ENCODE assay signal across 29 cellular contexts in genomic region chr11:130779943-130780342, GRCh38.
"Had no signal": no experiment of that assay in that cellular context is flagged by ENCODE, and none has a peak within 500 bp of the region (broad histone marks: within the 10 kb centered on the region; RNA-seq: fewer than 3 reads in every experiment).

No MANE protein-coding gene starts in this region.

- H3K27ac ChIP-seq: epithelial cell of prostate, lower lobe of right lung, parathyroid adenoma, right lobe of liver, suprapubic skin, transverse colon had no signal

- FAIRE-seq: small intestine had no signal

- H3K4me3 ChIP-seq: dorsolateral prefrontal cortex, lower lobe of right lung, mucosa of descending colon, right lobe of liver, suprapubic skin, transverse colon had no signal

- H3K4me3 Mint-ChIP-seq: endodermal cell; immature natural killer cell; naive B cell; nephron progenitor cell; stimulated activated naive B cell treated with anti-CD40 and anti-IgM and Interleukin-4, amounts not matched to agents 10 μg/mL and 1 μg/mL and 100 μg/mL, for 72 hours; stimulated activated naive CD8-positive, alpha-beta T cell treated with anti-CD3 and anti-CD28 coated beads, Interleukin-15, Interleukin-2, amounts not matched to agents 100 ng/mL and 50 ng/mL, for 24 hours had no signal

- H3K36me3 Mint-ChIP-seq: immature natural killer cell; naive B cell; stimulated activated naive B cell treated with anti-CD40 and anti-IgM and Interleukin-4, amounts not matched to agents 10 μg/mL and 1 μg/mL and 100 μg/mL, for 72 hours had no signal

- H2AFZ ChIP-seq: parathyroid adenoma had no signal

- H3K9me3 Mint-ChIP-seq: endodermal cell; immature natural killer cell; stimulated activated naive CD8-positive, alpha-beta T cell treated with anti-CD3 and anti-CD28 coated beads, Interleukin-15, Interleukin-2, amounts not matched to agents 100 ng/mL and 50 ng/mL, for 24 hours had no signal

- DNase-seq: caudate nucleus; cerebellar nuclear complex; dorsolateral prefrontal cortex; effector CD8-positive, alpha-beta T cell; endodermal cell; foreskin keratinocyte; hypothalamus; immature natural killer cell; islet precursor cell; kidney glomerular epithelial cell; left colon; left ventricle myocardium superior; lower lobe of right lung; mucosa of descending colon; naive B cell; nephron progenitor cell; occipital lobe; right lobe of liver; small intestine; stimulated activated CD4-positive, alpha-beta T cell treated with anti-CD3 and anti-CD28 coated beads, Interleukin-15, amount 100 ng/mL, for 24 hours; stimulated activated CD4-positive, alpha-beta T cell treated with anti-CD3 and anti-CD28 coated beads, Interleukin-2, amount 100 ng/mL, for 48 hours; stimulated activated naive B cell treated with anti-CD40 and anti-IgM and Interleukin-4, amounts not matched to agents 10 μg/mL and 1 μg/mL and 100 μg/mL, for 72 hours; transverse colon had no signal

- H3K27ac Mint-ChIP-seq: endodermal cell; immature natural killer cell; naive B cell; nephron progenitor cell; progenitor cell of endocrine pancreas; stimulated activated naive B cell treated with anti-CD40 and anti-IgM and Interleukin-4, amounts not matched to agents 10 μg/mL and 1 μg/mL and 100 μg/mL, for 72 hours; stimulated activated naive CD8-positive, alpha-beta T cell treated with anti-CD3 and anti-CD28 coated beads, Interleukin-15, Interleukin-2, amounts not matched to agents 100 ng/mL and 50 ng/mL, for 24 hours had no signal

- H3K27me3 ChIP-seq: foreskin keratinocyte, right lobe of liver, suprapubic skin, transverse colon had no signal

- H3K9me3 ChIP-seq: lower lobe of right lung, mucosa of descending colon, right lobe of liver, suprapubic skin, transverse colon had no signal

- H3K79me2 ChIP-seq: parathyroid adenoma had no signal

- H3K4me1 Mint-ChIP-seq: immature natural killer cell; naive B cell; stimulated activated naive B cell treated with anti-CD40 and anti-IgM and Interleukin-4, amounts not matched to agents 10 μg/mL and 1 μg/mL and 100 μg/mL, for 72 hours had no signal

- H3K27me3 Mint-ChIP-seq: stimulated activated naive CD8-positive, alpha-beta T cell treated with anti-CD3 and anti-CD28 coated beads, Interleukin-15, Interleukin-2, amounts not matched to agents 100 ng/mL and 50 ng/mL, for 24 hours had no signal

- H3K9ac ChIP-seq: parathyroid adenoma had no signal

- H3K36me3 ChIP-seq: lower lobe of right lung, right lobe of liver, suprapubic skin, transverse colon had no signal

- ATAC-seq: esophagus mucosa; foreskin keratinocyte; left colon; left ventricle myocardium superior; mucosa of descending colon; right lobe of liver; stimulated activated naive B cell treated with anti-CD40 and anti-IgM and Interleukin-4, amounts not matched to agents 10 μg/mL and 1 μg/mL and 100 μg/mL, for 72 hours had no signal

- H3K4me1 ChIP-seq: lower lobe of right lung, right lobe of liver had no signal
